9 cellular contexts compared by ENCODE assay signal in the genomic region with DNA sequence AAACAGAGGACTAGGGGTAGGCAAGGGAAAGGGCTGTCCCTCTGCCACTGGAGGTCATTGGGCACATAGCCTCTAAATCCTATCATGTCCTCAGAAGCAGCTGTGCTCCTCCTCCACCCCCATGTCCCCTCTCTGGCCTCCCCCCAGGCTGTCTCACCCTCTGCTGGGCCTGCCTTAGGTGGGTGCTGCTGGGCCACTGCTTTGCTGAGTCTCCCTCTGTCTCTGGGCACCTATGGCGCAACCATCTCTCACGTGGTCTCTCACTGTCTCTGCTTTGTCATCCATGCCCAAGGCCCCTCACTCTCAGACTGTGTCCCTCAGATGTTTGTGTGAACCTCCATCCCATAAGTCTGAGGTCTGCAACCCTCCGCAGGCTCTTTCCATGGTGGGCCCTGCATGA. TPM values are rescaled to one million over a fixed set of nuclear protein-coding genes. Genes with fewer than 3 reads are reported as not detected.
"Had no signal": no experiment of that assay in that cellular context is flagged by ENCODE, and none has a peak within 500 bp of the region (broad histone marks: within the 10 kb centered on the region; RNA-seq: fewer than 3 reads in every experiment).

No MANE protein-coding gene starts in this region.

- H3K4me3 ChIP-seq: GM23248, HAP-1 had no signal

- H2AFZ ChIP-seq: GM23248 had no signal

- H3K9me3 ChIP-seq: HAP-1 had no signal

- DNase-seq: GM23248, GOT3, H7, HFFc6 had no signal

- H3K4me3 Mint-ChIP-seq: HFFc6, IgD-negative memory B cell had no signal

- H3K4me1 ChIP-seq: HAP-1 had no signal

- H3K36me3 Mint-ChIP-seq: IgD-negative memory B cell had no signal

- H3K27ac Mint-ChIP-seq: HFFc6, IgD-negative memory B cell had no signal

- H3K9me3 Mint-ChIP-seq: HFFc6 had no signal

- H3K4me1 Mint-ChIP-seq: IgD-negative memory B cell had no signal

- H3K27ac ChIP-seq: GM23248 had no signal

- H3K36me3 ChIP-seq: HAP-1 had no signal

- ATAC-seq: HCT116 had no signal

- H3K9ac ChIP-seq: GM23248 had no signal

RNA-seq across cellular contexts. Expression of gene IQCF6, which starts 35.0 kb away (rescaled TPM):
- total RNA-seq: GM23248, H4, H7, HFFc6, HT-29 had no signal
- polyA plus RNA-seq: GM23248, IgD-negative memory B cell had no signal

RNA-seq across cellular contexts. Expression of gene IQCF2, which starts 47.4 kb away (rescaled TPM):
- total RNA-seq: GM23248, H4, H7, HFFc6, HT-29 had no signal
- polyA plus RNA-seq: GM23248, IgD-negative memory B cell had no signal
